9 cellular contexts compared by ENCODE assay signal in the genomic region with DNA sequence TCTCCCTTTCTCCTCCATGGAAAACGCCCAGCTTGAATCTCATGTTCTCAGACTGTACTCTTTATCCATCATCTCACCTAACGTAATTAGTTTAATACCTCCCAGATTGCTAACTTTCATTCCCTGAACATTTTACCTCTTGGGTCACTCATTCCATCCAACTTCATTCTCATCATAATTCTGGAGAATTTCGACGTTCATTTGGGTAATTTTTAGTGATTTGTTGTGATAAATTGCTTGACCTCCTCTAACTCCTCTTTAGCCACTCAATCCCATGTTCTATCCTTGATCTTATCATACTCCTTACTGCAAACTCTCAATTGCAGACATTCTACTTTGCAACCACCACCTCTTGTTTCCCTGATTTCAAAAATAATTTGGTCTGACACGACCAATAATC. TPM values are rescaled to one million over a fixed set of nuclear protein-coding genes. Genes with fewer than 3 reads are reported as not detected.
"Had no signal": no experiment of that assay in that cellular context is flagged by ENCODE, and none has a peak within 500 bp of the region (broad histone marks: within the 10 kb centered on the region; RNA-seq: fewer than 3 reads in every experiment).

No MANE protein-coding gene starts in this region.

- H3K9me3 Mint-ChIP-seq: IgD-negative memory B cell had no signal

- H3K4me3 Mint-ChIP-seq: IgD-negative memory B cell had no signal

- H3K27ac ChIP-seq: HL-60 had no signal

- H3K4me3 ChIP-seq: K562 had no signal

- DNase-seq: IMR-90, KBM-7 had no signal

- H3K27me3 Mint-ChIP-seq: IgD-negative memory B cell had no signal

- H3K36me3 Mint-ChIP-seq: IgD-negative memory B cell had no signal

- H3K27ac Mint-ChIP-seq: IgD-negative memory B cell had no signal

- H3K4me1 Mint-ChIP-seq: IgD-negative memory B cell had no signal

- ATAC-seq: HepG2, K562 had no signal

- FAIRE-seq: HepG2, HTR-8/SVneo, K562 had no signal

RNA-seq across cellular contexts. Expression of a gene that starts 28.4 kb away (rescaled TPM):
- total RNA-seq: HepG2, HT-29, HT1080, K562 had no signal
- polyA plus RNA-seq: HepG2, IgD-negative memory B cell, IMR-90 had no signal
